24 cellular contexts compared by ENCODE assay signal in genomic region chr17:42821176-42821575, GRCh38. TPM values are rescaled to one million over a fixed set of nuclear protein-coding genes. Genes with fewer than 3 reads are reported as not detected.
DNase-seq lines count a peak whose midpoint lies in the region; ATAC-seq and TF ChIP-seq lines count a peak whose summit lies in the region.
"Had no signal": no experiment of that assay in that cellular context is flagged by ENCODE, and none has a peak within 500 bp of the region (broad histone marks: within the 10 kb centered on the region; RNA-seq: fewer than 3 reads in every experiment).

No MANE protein-coding gene starts in this region.

- peaks cover 36% of the 10 kb centered on the region for H3K36me3 Mint-ChIP-seq in T-helper 1 cell treated with Interleukin-12 subunit alpha and Interleukin-12 subunit beta and Interleukin-4 antibody, amounts not matched to agents 30 μg/mL and 1 μg/mL, for 36 hours (ENCODE audit: low read depth)
- H3K36me3 Mint-ChIP-seq in CD4-positive, CD25-positive, alpha-beta regulatory T cell, result peaks cover 26% of the 10 kb centered on the region
- H3K36me3 Mint-ChIP-seq in natural killer cell, result no peaks in the 10 kb centered on the region

- H3K23ac ChIP-seq in mesendoderm (ENCODE audit: low read length), result no peak overlapping the region

- H3K4me1 Mint-ChIP-seq in T-helper 1 cell treated with Interleukin-12 subunit alpha and Interleukin-12 subunit beta and Interleukin-4 antibody, amounts not matched to agents 30 μg/mL and 1 μg/mL, for 36 hours (ENCODE audit: low read depth), result peaks cover 21% of the 10 kb centered on the region
- peaks cover 8 to 49% (median 19%) of the 10 kb centered on the region in 4 donors for H3K4me1 Mint-ChIP-seq in CD4-positive, CD25-positive, alpha-beta regulatory T cell
- H3K4me1 Mint-ChIP-seq in natural killer cell, result peaks cover 19 to 26% of the 10 kb centered on the region in 2 donors

- peak overlapping the region; percentile 20 for H3K4me3 Mint-ChIP-seq in T-helper 1 cell treated with Interleukin-12 subunit alpha and Interleukin-12 subunit beta and Interleukin-4 antibody, amounts not matched to agents 30 μg/mL and 1 μg/mL, for 36 hours
- peak overlapping the region in 3 of 4 donors; percentile 43 to 67 (median 56) for H3K4me3 Mint-ChIP-seq in CD4-positive, CD25-positive, alpha-beta regulatory T cell
- peak overlapping the region; percentile 42 for H3K4me3 Mint-ChIP-seq in natural killer cell
- H3K4me3 Mint-ChIP-seq: GM23338 had no signal

- peaks cover 12% of the 10 kb centered on the region for H3K4me1 ChIP-seq in CD4-positive, CD25-positive, alpha-beta regulatory T cell (ENCODE audit: control insufficient read depth, insufficient read depth, low read length, poor library complexity, severe bottlenecking)
- no peaks in the 10 kb centered on the region for H3K4me1 ChIP-seq in mesendoderm (ENCODE audit: control insufficient read depth, low read depth, low read length)
- H3K4me1 ChIP-seq: Caco-2 had no signal

- DNase-seq in T-helper 1 cell (no peak), amniotic epithelial cell (ENCODE audit: low read depth) (peak; percentile 80), natural killer cell (no peak), mesendoderm (no peak), substantia nigra (lab: John Stamatoyannopoulos, UW) (no peak)
- DNase-seq in CD4-positive, CD25-positive, alpha-beta regulatory T cell, result no peak
- DNase-seq: AML-193; Caco-2; DMS153; GF-D8; NCI-H1092 treated with DMSO at 0.1 percent for 48 hours; NCI-H146; NCI-H2029 treated with DMSO at 0.1 percent for 48 hours; NCI-H2171 treated with DMSO at 0.1 percent for 48 hours; NCI-H446 treated with DMSO at 0.1 percent for 48 hours; NK-92 treated with Interleukin-12 subunit alpha and Interleukin-12 subunit beta, amount 100 ng/mL, for 24 hours; Peyer's patch had no signal

- H3K27ac Mint-ChIP-seq in T-helper 1 cell treated with Interleukin-12 subunit alpha and Interleukin-12 subunit beta and Interleukin-4 antibody, amounts not matched to agents 30 μg/mL and 1 μg/mL, for 36 hours, result no peak overlapping the region
- no peak overlapping the region for H3K27ac Mint-ChIP-seq in CD4-positive, CD25-positive, alpha-beta regulatory T cell
- peak overlapping the region in 1 of 2 donors; percentile 61 for H3K27ac Mint-ChIP-seq in natural killer cell
- H3K27ac Mint-ChIP-seq: GM23338 had no signal

- peaks cover 6% of the 10 kb centered on the region for H3K79me1 ChIP-seq in mesendoderm (ENCODE audit: low read length)

- H3K4ac ChIP-seq in mesendoderm (ENCODE audit: low read depth, low read length), result no peak overlapping the region

- intact Hi-C loops in natural killer cell (cut with micrococcal nuclease), result no loop called here

- H3K9me3 ChIP-seq in CD4-positive, CD25-positive, alpha-beta regulatory T cell (ENCODE audit: control insufficient read depth in 2 of 2, low read length in 2 of 2), result no peaks in the 10 kb centered on the region
- H3K9me3 ChIP-seq: Caco-2, Peyer's patch had no signal

- no peak for TF ChIP-seq CTCF in natural killer cell (IDR thresholded peaks at IDR 0.05)

- no peak overlapping the region for H3K18ac ChIP-seq in mesendoderm (ENCODE audit: low read length)

- no peak overlapping the region for H2BK120ac ChIP-seq in mesendoderm (ENCODE audit: low read depth, low read length)

- H3K27me3 ChIP-seq in CD4-positive, CD25-positive, alpha-beta regulatory T cell (ENCODE audit: control insufficient read depth, insufficient read depth, low read length), result no peaks in the 10 kb centered on the region
- H3K27me3 ChIP-seq in mesendoderm (ENCODE audit: insufficient read depth, low read length, poor library complexity), result no peaks in the 10 kb centered on the region
- H3K27me3 ChIP-seq: Peyer's patch had no signal

- no peaks in the 10 kb centered on the region for H3K9me3 Mint-ChIP-seq in T-helper 1 cell treated with Interleukin-12 subunit alpha and Interleukin-12 subunit beta and Interleukin-4 antibody, amounts not matched to agents 30 μg/mL and 1 μg/mL, for 36 hours
- peaks cover 0 to 1% (median 0%) of the 10 kb centered on the region in 7 donors for H3K9me3 Mint-ChIP-seq in CD4-positive, CD25-positive, alpha-beta regulatory T cell
- H3K9me3 Mint-ChIP-seq in natural killer cell, result no peaks in the 10 kb centered on the region
- H3K9me3 Mint-ChIP-seq: GM23338 had no signal

- ATAC-seq in CD4-positive, CD25-positive, alpha-beta regulatory T cell (ENCODE audit: low read depth in 2 of 2), result no peak
- ATAC-seq in natural killer cell (no peak), GM19455 (IDR thresholded peaks at IDR 0.05; ENCODE audit: unreplicated experiment) (no peak)
- ATAC-seq: GM23338, HCT116, K562 had no signal

- H4K5ac ChIP-seq in mesendoderm (ENCODE audit: low read length), result no peak overlapping the region

- no peak overlapping the region for H3K9ac ChIP-seq in mesendoderm (ENCODE audit: low read length)

- no CpG with 5 or more reads among the region's 7 CpGs for WGBS in mesendoderm (ENCODE audit: extremely low coverage, insufficient coverage, low lambda C conversion rate)

- H3K56ac ChIP-seq in mesendoderm (ENCODE audit: low read length), result no peak overlapping the region

- no peak overlapping the region for H4K8ac ChIP-seq in mesendoderm (ENCODE audit: low read depth, low read length)

- H3K79me2 ChIP-seq in mesendoderm (ENCODE audit: control insufficient read depth, insufficient read depth, low read length), result peaks cover 6% of the 10 kb centered on the region

- no peak overlapping the region for H2AK5ac ChIP-seq in mesendoderm (ENCODE audit: low read length)

- no peak overlapping the region for H2BK15ac ChIP-seq in mesendoderm (replicated peaks; ENCODE audit: low read depth)

- H2BK5ac ChIP-seq in mesendoderm (ENCODE audit: low read length), result no peak overlapping the region

- peaks cover 48% of the 10 kb centered on the region for H3K36me3 ChIP-seq in CD4-positive, CD25-positive, alpha-beta regulatory T cell (ENCODE audit: control insufficient read depth, insufficient read depth, low read length)
- peaks cover 2% of the 10 kb centered on the region for H3K36me3 ChIP-seq in mesendoderm (ENCODE audit: control insufficient read depth, insufficient read depth, low read length)

- H3K27me3 Mint-ChIP-seq in T-helper 1 cell treated with Interleukin-12 subunit alpha and Interleukin-12 subunit beta and Interleukin-4 antibody, amounts not matched to agents 30 μg/mL and 1 μg/mL, for 36 hours (ENCODE audit: low read depth), result no peaks in the 10 kb centered on the region
- peaks cover 5% of the 10 kb centered on the region for H3K27me3 Mint-ChIP-seq in CD4-positive, CD25-positive, alpha-beta regulatory T cell
- no peaks in the 10 kb centered on the region for H3K27me3 Mint-ChIP-seq in natural killer cell (ENCODE audit: low read depth in 2 of 2)

- H3K27ac ChIP-seq in CD4-positive, CD25-positive, alpha-beta regulatory T cell (ENCODE audit: insufficient read depth, low read length, poor library complexity, severe bottlenecking), result no peak overlapping the region
- H3K27ac ChIP-seq in mesendoderm (ENCODE audit: low read depth, low read length), result no peak overlapping the region
- H3K27ac ChIP-seq in substantia nigra (ENCODE audit: low read depth, low read length, poor library complexity, severe bottlenecking), result no peak overlapping the region
- H3K27ac ChIP-seq: 22Rv1, C4-2B, Peyer's patch had no signal

- H3K4me3 ChIP-seq in CD4-positive, CD25-positive, alpha-beta regulatory T cell (ENCODE audit: low read depth, low read length), result no peak overlapping the region
- H3K4me3 ChIP-seq in mesendoderm (ENCODE audit: low read length), result no peak overlapping the region
- H3K4me3 ChIP-seq: GM23338, K562, Peyer's patch had no signal

- no peak overlapping the region for H3K4me2 ChIP-seq in mesendoderm (ENCODE audit: low read length)
- H3K4me2 ChIP-seq: GM23338 had no signal

RNA-seq across cellular contexts. Expression of gene BECN1, which starts 2.9 kb away (rescaled TPM):
- 153 TPM for total RNA-seq in CD4-positive, CD25-positive, alpha-beta regulatory T cell
- 100 to 1,000 TPM; 138 to 180 (median 160) TPM for polyA plus RNA-seq in CD4-positive, CD25-positive, alpha-beta regulatory T cell
- total RNA-seq in natural killer cell, result 100 to 1,000 TPM; 148 to 164 (median 150) TPM
- polyA plus RNA-seq in mesendoderm (2013, experiment 1 of 2), result 39.1 TPM
- 38.3 TPM for polyA plus RNA-seq in mesendoderm (2013, experiment 2 of 2)

RNA-seq across cellular contexts. Expression of gene PSME3, which starts 12.0 kb away (rescaled TPM):
- 66.7 TPM for total RNA-seq in CD4-positive, CD25-positive, alpha-beta regulatory T cell
- 100 to 1,000 TPM; 114 to 129 (median 127) TPM for polyA plus RNA-seq in CD4-positive, CD25-positive, alpha-beta regulatory T cell
- 10 to 100 TPM; 82.8 to 92.5 (median 90.6) TPM for total RNA-seq in natural killer cell
- 276 TPM for polyA plus RNA-seq in mesendoderm (2013, experiment 1 of 2)
- polyA plus RNA-seq in mesendoderm (2013, experiment 2 of 2), result 278 TPM

RNA-seq across cellular contexts. Expression of gene CNTD1, which starts 22.5 kb away (rescaled TPM):
- not detected for total RNA-seq in CD4-positive, CD25-positive, alpha-beta regulatory T cell
- under 1 TPM; 0.15 to 0.42 (median 0.28) TPM for polyA plus RNA-seq in CD4-positive, CD25-positive, alpha-beta regulatory T cell
- not detected for total RNA-seq in natural killer cell
- polyA plus RNA-seq in mesendoderm (2013, experiment 1 of 2), result not detected
- polyA plus RNA-seq in mesendoderm (2013, experiment 2 of 2), result 0.01 TPM
- total RNA-seq: GM23338, Peyer's patch had no signal

RNA-seq across cellular contexts. Expression of gene COA3, which starts 22.7 kb away (rescaled TPM):
- total RNA-seq in CD4-positive, CD25-positive, alpha-beta regulatory T cell, result 12.8 TPM
- 100 to 1,000 TPM; 147 to 162 (median 156) TPM for polyA plus RNA-seq in CD4-positive, CD25-positive, alpha-beta regulatory T cell
- 10 to 100 TPM; 12.9 to 19.3 (median 13.1) TPM for total RNA-seq in natural killer cell
- polyA plus RNA-seq in mesendoderm (2013, experiment 1 of 2), result 90.6 TPM
- 88.1 TPM for polyA plus RNA-seq in mesendoderm (2013, experiment 2 of 2)

RNA-seq across cellular contexts. Expression of gene AOC2, which starts 23.2 kb away (rescaled TPM):
- 2.3 TPM for total RNA-seq in CD4-positive, CD25-positive, alpha-beta regulatory T cell
- under 1 TPM in 1 of 4 donors, not detected in 3; 0.17 TPM for polyA plus RNA-seq in CD4-positive, CD25-positive, alpha-beta regulatory T cell
- total RNA-seq in natural killer cell, result 1 to 10 TPM; 3.0 to 3.9 (median 3.5) TPM
- 1.0 TPM for polyA plus RNA-seq in mesendoderm (2013, experiment 1 of 2)
- 1.0 TPM for polyA plus RNA-seq in mesendoderm (2013, experiment 2 of 2)
